ENCODE assay signal across 10 cellular contexts in the genomic region with DNA sequence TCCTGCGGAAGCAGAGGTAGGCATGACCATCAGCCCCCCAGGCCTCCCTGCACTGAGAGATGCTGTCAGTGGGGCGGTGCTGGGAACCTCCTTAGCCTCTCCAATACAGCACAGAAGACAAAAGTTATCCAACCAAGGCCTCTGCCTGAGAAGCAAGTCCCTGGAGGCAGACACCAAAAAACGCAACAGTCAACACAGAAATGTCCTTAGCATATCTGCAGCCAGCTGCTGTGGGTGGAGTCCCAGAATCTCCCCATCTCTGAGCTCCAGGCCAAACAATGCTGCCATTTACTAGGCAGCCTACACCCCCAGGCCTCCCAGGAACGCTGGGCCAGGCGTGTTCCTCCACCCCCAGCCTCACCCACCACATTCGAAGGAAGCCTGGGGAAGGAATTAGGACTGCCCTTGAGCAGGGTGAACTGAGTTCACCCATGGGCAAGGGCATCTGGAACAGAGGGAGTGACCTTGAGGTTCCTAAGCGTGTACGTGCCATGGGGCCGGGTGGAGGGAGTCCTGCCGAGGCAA.
DNase-seq lines count a peak whose midpoint lies in the region; ATAC-seq and TF ChIP-seq lines count a peak whose summit lies in the region.
"Had no signal": no experiment of that assay in that cellular context is flagged by ENCODE, and none has a peak within 500 bp of the region (broad histone marks: within the 10 kb centered on the region; RNA-seq: fewer than 3 reads in every experiment).

No MANE protein-coding gene starts in this region.

- H3K36me3 ChIP-seq in RWPE2 (ENCODE audit: low read depth): peaks cover 4% of the 10 kb centered on the region; the same call in 1 of the 2 replicates
- H3K36me3 ChIP-seq: thoracic aorta had no signal

- ATAC-seq in GM19463 (IDR thresholded peaks at IDR 0.05; ENCODE audit: unreplicated experiment): peak; percentile 82
- no peak; the same call in 2 of the 3 replicates for ATAC-seq in RWPE2 (ENCODE audit: low read depth)

- H3K9me3 ChIP-seq in RWPE2 (ENCODE audit: severe bottlenecking): no peaks in the 10 kb centered on the region
- H3K9me3 ChIP-seq: thoracic aorta had no signal

- DNase-seq in AG10803 (ENCODE audit: low read depth) (peak; percentile 21), RWPE2 (ENCODE audit: low spot score) (peak; percentile 51), hepatic stellate cell (ENCODE audit: low spot score) (peak; percentile 34), D341Med (ENCODE audit: low spot score) (no peak), T1000 (lab: John Stamatoyannopoulos, UW) (no peak), Kasumi-1 (lab: John Stamatoyannopoulos, UW) (no peak), NCI-H1092 treated with DMSO at 0.1 percent for 48 hours (lab: John Stamatoyannopoulos, UW) (no peak)
- DNase-seq: activated effector memory CD4-positive, alpha-beta T cell treated with Interleukin-2 at 50 U/mL for 16 hours had no signal

- H3K27ac ChIP-seq in RWPE2 (ENCODE audit: poor library complexity, severe bottlenecking): no peak overlapping the region
- H3K27ac ChIP-seq: thoracic aorta had no signal

- H3K4me1 ChIP-seq in RWPE2 (ENCODE audit: insufficient read depth, poor library complexity, severe bottlenecking): no peaks in the 10 kb centered on the region

- TF ChIP-seq CTCF in AG10803 (conservative IDR thresholded peaks at IDR 0.05; ENCODE audit: low read length) (no peak), RWPE2 (IDR thresholded peaks at IDR 0.05; ENCODE audit: poor library complexity, severe bottlenecking) (no peak)

- H3K4me3 ChIP-seq in AG10803 (ENCODE audit: low read length) (no peak overlapping the region), RWPE2 (ENCODE audit: severe bottlenecking) (no peak overlapping the region)
- H3K4me3 ChIP-seq: thoracic aorta had no signal

- H3K27me3 ChIP-seq in RWPE2 (ENCODE audit: insufficient read depth, poor library complexity, severe bottlenecking): no peaks in the 10 kb centered on the region

Comparison
In these comparisons a context has a peak if more than half of its experiments do, and no peak if none do; other contexts are left out.
1. DNase-seq: peak in AG10803 (single experiment), RWPE2 (single experiment) and hepatic stellate cell (single experiment); none in D341Med (single experiment), T1000 (single experiment), Kasumi-1 (0 of 2) and NCI-H1092 treated with DMSO at 0.1 percent for 48 hours (single experiment).